ENCODE assay signal across 8 cellular contexts in genomic region chr3:97821413-97821809, GRCh38. TPM values are rescaled to one million over a fixed set of nuclear protein-coding genes. Genes with fewer than 3 reads are reported as not detected.
DNase-seq lines count a peak whose midpoint lies in the region; ATAC-seq and TF ChIP-seq lines count a peak whose summit lies in the region.

No MANE protein-coding gene starts in this region.

- peaks cover 16 to 26% of the 10 kb centered on the region in 2 donors for H3K27me3 Mint-ChIP-seq in stimulated activated naive B cell treated with anti-CD40 and anti-IgM and Interleukin-4, amounts not matched to agents 10 μg/mL and 1 μg/mL and 100 μg/mL, for 72 hours

- peak overlapping the region; percentile 98 for H3K4me3 ChIP-seq in lung

- no peak for TF ChIP-seq CTCF in lung (IDR thresholded peaks at IDR 0.05; ENCODE audit: control extremely low read depth, extremely low read depth)

- no peaks in the 10 kb centered on the region for H3K9me3 ChIP-seq in lung (ENCODE audit: control insufficient read depth in 2 of 2, insufficient read depth in 1 of 2, low read length in 1 of 2)

- ATAC-seq in GM19468 (IDR thresholded peaks at IDR 0.05; ENCODE audit: extremely low read depth, unreplicated experiment) = peak; percentile 27
- ATAC-seq in HG03558 (IDR thresholded peaks at IDR 0.05; ENCODE audit: extremely low read depth, unreplicated experiment) = peak; percentile 23
- ATAC-seq in lung (ENCODE audit: insufficient read depth, low FRiP score) = peak; percentile 5
- ATAC-seq in stimulated activated naive B cell treated with anti-CD40 and anti-IgM and Interleukin-4, amounts not matched to agents 10 μg/mL and 1 μg/mL and 100 μg/mL, for 72 hours (replicated peaks) = peak; percentile 40 to 41

- DNase-seq in DMS 273 (lab: John Stamatoyannopoulos, UW; ENCODE audit: unreplicated experiment) = peak; percentile 96
- peak; percentile 79 for DNase-seq in UCSD-AML1 (lab: John Stamatoyannopoulos, UW; ENCODE audit: unreplicated experiment)
- DNase-seq in dedifferentiated amniotic fluid mesenchymal stem cell (ENCODE audit: extremely low spot score) = peak; percentile 56
- DNase-seq in lung (ENCODE audit: low spot score) = peak; percentile 56
- DNase-seq in stimulated activated naive B cell treated with anti-CD40 and anti-IgM and Interleukin-4, amounts not matched to agents 10 μg/mL and 1 μg/mL and 100 μg/mL, for 72 hours = no peak
- DNase-seq in amniotic stem cell (lab: John Stamatoyannopoulos, UW) = no peak

- peak overlapping the region; percentile 90 to 98 for H3K4me3 Mint-ChIP-seq in stimulated activated naive B cell treated with anti-CD40 and anti-IgM and Interleukin-4, amounts not matched to agents 10 μg/mL and 1 μg/mL and 100 μg/mL, for 72 hours

- no peaks in the 10 kb centered on the region for H3K9me3 Mint-ChIP-seq in stimulated activated naive B cell treated with anti-CD40 and anti-IgM and Interleukin-4, amounts not matched to agents 10 μg/mL and 1 μg/mL and 100 μg/mL, for 72 hours

- no peaks in the 10 kb centered on the region for H3K36me3 ChIP-seq in lung (ENCODE audit: control insufficient read depth in 2 of 2, insufficient read depth in 2 of 2, low read length in 2 of 2)

- peaks cover 11 to 24% of the 10 kb centered on the region in 2 donors for H3K4me1 Mint-ChIP-seq in stimulated activated naive B cell treated with anti-CD40 and anti-IgM and Interleukin-4, amounts not matched to agents 10 μg/mL and 1 μg/mL and 100 μg/mL, for 72 hours

- H3K27me3 ChIP-seq in lung (ENCODE audit: control insufficient read depth, insufficient read depth) = no peaks in the 10 kb centered on the region

- H3K27ac Mint-ChIP-seq in stimulated activated naive B cell treated with anti-CD40 and anti-IgM and Interleukin-4, amounts not matched to agents 10 μg/mL and 1 μg/mL and 100 μg/mL, for 72 hours = peak overlapping the region; percentile 51

- H3K27ac ChIP-seq in lung (ENCODE audit: low read depth in 1 of 2, low read length in 1 of 2) = peak overlapping the region; percentile 97

- peaks cover 0 to 14% of the 10 kb centered on the region in 2 donors for H3K4me1 ChIP-seq in lung (ENCODE audit: control insufficient read depth in 2 of 2, insufficient read depth in 2 of 2, low read length in 2 of 2)

- WGBS in lung, 2 donors = 0% methylated on average over 22 of the region's 22 CpGs

- H3K36me3 Mint-ChIP-seq in stimulated activated naive B cell treated with anti-CD40 and anti-IgM and Interleukin-4, amounts not matched to agents 10 μg/mL and 1 μg/mL and 100 μg/mL, for 72 hours = no peaks in the 10 kb centered on the region

RNA-seq across cellular contexts. Expression of gene CRYBG3, which starts 0.4 kb away (rescaled TPM):
- 10 to 100 TPM; 21.0 to 64.0 TPM for total RNA-seq in lung
- polyA plus RNA-seq in lung = 1 to 10 TPM; 3.8 to 9.6 TPM

RNA-seq across cellular contexts. Expression of gene ARL6, which starts 56.9 kb away (rescaled TPM):
- 10 to 100 TPM; 11.1 to 20.8 TPM for total RNA-seq in lung
- 1 to 10 TPM; 3.3 to 4.9 TPM for polyA plus RNA-seq in lung

Comparison
In these comparisons a context has a peak if more than half of its experiments do, and no peak if none do; other contexts are left out.
1. DNase-seq: peak in DMS 273 (single experiment), UCSD-AML1 (single experiment), dedifferentiated amniotic fluid mesenchymal stem cell (single experiment) and lung (single experiment); none in stimulated activated naive B cell treated with anti-CD40 and anti-IgM and Interleukin-4, amounts not matched to agents 10 μg/mL and 1 μg/mL and 100 μg/mL, for 72 hours (single experiment) and amniotic stem cell (single experiment).
2. Peak in every context shown above with its lines, with median percentiles within 50 percentile points of each other: ATAC-seq.